Comparison of ENCODE assay signal across 1 cellular context in the genomic region with DNA sequence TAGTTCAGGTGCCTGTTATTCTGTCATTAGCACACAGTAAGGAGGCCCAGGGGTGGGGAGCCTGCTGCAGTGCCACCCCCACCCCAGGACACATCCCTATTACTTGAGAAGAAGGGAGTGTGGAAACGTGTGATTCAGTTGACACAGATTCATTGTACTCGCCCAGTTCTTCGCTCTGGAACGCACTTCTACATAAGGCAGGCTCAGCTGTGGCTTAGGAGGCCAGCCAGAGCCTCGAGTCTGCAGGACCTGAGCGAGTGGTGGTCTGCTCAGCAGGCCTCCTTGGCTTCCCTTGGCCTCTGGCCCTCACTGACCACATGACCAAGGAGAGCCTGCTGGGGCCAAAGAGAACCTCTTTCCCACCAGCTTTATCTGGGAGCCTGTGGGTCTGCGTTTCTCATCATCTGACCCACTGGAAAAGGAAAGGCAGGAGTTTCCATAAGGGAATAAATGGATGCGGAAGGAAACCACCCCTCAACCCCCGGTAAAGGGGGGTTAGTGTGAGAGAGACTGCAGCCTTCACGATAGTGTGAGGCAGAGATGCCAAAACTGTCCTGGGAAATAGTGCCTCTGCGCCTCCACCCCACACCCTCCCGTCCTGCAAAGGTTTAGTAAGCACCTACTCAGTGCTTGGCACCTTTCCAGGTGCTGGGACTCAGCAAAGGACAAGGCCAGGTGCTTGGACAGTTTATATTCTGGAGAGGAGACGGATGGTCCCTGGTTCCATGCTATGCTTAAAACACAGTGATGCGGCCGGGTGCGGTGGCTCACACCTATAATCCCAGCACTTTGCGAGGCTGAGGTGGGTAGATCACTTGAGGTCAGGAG.
TF ChIP-seq lines count a peak whose summit lies in the region.

No MANE protein-coding gene starts in this region.

TF ChIP-seq in GM23338, 12 proteins besides CTCF, POLR2A, EP300 and RAD21 (continued from another document):
- TF ChIP-seq, protein P1, sequence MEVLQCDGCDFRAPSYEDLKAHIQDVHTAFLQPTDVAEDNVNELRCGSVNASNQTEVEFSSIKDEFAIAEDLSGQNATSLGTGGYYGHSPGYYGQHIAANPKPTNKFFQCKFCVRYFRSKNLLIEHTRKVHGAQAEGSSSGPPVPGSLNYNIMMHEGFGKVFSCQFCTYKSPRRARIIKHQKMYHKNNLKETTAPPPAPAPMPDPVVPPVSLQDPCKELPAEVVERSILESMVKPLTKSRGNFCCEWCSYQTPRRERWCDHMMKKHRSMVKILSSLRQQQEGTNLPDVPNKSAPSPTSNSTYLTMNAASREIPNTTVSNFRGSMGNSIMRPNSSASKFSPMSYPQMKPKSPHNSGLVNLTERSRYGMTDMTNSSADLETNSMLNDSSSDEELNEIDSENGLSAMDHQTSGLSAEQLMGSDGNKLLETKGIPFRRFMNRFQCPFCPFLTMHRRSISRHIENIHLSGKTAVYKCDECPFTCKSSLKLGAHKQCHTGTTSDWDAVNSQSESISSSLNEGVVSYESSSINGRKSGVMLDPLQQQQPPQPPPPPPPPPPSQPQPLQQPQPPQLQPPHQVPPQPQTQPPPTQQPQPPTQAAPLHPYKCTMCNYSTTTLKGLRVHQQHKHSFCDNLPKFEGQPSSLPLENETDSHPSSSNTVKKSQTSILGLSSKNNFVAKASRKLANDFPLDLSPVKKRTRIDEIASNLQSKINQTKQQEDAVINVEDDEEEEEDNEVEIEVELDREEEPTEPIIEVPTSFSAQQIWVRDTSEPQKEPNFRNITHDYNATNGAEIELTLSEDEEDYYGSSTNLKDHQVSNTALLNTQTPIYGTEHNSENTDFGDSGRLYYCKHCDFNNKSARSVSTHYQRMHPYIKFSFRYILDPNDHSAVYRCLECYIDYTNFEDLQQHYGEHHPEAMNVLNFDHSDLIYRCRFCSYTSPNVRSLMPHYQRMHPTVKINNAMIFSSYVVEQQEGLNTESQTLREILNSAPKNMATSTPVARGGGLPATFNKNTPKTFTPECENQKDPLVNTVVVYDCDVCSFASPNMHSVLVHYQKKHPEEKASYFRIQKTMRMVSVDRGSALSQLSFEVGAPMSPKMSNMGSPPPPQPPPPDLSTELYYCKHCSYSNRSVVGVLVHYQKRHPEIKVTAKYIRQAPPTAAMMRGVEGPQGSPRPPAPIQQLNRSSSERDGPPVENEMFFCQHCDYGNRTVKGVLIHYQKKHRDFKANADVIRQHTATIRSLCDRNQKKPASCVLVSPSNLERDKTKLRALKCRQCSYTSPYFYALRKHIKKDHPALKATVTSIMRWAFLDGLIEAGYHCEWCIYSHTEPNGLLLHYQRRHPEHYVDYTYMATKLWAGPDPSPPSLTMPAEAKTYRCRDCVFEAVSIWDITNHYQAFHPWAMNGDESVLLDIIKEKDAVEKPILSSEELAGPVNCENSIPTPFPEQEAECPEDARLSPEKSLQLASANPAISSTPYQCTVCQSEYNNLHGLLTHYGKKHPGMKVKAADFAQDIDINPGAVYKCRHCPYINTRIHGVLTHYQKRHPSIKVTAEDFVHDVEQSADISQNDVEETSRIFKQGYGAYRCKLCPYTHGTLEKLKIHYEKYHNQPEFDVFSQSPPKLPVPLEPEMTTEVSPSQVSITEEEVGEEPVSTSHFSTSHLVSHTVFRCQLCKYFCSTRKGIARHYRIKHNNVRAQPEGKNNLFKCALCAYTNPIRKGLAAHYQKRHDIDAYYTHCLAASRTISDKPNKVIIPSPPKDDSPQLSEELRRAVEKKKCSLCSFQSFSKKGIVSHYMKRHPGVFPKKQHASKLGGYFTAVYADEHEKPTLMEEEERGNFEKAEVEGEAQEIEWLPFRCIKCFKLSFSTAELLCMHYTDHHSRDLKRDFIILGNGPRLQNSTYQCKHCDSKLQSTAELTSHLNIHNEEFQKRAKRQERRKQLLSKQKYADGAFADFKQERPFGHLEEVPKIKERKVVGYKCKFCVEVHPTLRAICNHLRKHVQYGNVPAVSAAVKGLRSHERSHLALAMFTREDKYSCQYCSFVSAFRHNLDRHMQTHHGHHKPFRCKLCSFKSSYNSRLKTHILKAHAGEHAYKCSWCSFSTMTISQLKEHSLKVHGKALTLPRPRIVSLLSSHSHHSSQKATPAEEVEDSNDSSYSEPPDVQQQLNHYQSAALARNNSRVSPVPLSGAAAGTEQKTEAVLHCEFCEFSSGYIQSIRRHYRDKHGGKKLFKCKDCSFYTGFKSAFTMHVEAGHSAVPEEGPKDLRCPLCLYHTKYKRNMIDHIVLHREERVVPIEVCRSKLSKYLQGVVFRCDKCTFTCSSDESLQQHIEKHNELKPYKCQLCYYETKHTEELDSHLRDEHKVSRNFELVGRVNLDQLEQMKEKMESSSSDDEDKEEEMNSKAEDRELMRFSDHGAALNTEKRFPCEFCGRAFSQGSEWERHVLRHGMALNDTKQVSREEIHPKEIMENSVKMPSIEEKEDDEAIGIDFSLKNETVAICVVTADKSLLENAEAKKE (CRISPR knock-in tag; IDR thresholded peaks at IDR 0.05) = no peak
- no peak for TF ChIP-seq JUNB (IDR thresholded peaks at IDR 0.05; ENCODE audit: unreplicated experiment)
- TF ChIP-seq, protein P2, sequence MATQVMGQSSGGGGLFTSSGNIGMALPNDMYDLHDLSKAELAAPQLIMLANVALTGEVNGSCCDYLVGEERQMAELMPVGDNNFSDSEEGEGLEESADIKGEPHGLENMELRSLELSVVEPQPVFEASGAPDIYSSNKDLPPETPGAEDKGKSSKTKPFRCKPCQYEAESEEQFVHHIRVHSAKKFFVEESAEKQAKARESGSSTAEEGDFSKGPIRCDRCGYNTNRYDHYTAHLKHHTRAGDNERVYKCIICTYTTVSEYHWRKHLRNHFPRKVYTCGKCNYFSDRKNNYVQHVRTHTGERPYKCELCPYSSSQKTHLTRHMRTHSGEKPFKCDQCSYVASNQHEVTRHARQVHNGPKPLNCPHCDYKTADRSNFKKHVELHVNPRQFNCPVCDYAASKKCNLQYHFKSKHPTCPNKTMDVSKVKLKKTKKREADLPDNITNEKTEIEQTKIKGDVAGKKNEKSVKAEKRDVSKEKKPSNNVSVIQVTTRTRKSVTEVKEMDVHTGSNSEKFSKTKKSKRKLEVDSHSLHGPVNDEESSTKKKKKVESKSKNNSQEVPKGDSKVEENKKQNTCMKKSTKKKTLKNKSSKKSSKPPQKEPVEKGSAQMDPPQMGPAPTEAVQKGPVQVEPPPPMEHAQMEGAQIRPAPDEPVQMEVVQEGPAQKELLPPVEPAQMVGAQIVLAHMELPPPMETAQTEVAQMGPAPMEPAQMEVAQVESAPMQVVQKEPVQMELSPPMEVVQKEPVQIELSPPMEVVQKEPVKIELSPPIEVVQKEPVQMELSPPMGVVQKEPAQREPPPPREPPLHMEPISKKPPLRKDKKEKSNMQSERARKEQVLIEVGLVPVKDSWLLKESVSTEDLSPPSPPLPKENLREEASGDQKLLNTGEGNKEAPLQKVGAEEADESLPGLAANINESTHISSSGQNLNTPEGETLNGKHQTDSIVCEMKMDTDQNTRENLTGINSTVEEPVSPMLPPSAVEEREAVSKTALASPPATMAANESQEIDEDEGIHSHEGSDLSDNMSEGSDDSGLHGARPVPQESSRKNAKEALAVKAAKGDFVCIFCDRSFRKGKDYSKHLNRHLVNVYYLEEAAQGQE (IDR thresholded peaks at IDR 0.05; ENCODE audit: unreplicated experiment) = no peak
- TF ChIP-seq ZNF331 (CRISPR knock-in tag; IDR thresholded peaks at IDR 0.05; ENCODE audit: low read depth) = no peak
